Comparison of ENCODE assay signal across 8 cellular contexts in the genomic region with DNA sequence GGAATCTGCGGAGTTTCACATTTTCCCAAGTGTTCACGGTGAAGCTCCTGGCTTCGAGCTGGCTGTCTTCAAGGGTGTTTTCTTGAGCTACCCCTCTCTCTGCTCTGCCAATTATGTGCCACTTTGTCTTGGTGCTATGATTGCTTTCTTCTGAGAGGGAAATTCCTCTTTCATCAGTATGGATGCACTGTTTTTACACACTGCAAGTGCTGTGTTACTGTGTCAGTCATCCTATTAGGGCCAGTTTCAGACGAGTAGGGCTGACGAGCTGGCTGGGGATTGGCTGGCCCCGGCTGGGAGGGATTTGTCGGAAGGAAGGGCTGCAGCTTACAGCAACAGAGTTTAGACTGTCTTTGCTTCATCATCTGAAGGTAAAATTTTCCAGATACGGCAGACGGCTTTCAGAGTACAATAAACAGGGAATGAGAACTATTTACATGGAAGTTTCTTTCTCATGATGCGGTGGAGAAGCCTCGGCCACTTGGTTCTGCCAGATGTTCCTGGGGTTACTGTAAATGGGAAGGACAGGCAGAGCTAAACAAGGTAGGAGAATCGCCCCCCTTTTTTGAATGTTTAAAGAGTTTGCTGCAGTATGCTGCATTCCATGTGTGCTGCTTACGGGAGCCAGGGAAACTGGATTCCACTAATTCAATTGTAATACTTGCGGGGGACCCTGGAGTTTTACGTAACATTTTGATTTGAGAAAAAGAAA. TPM values are rescaled to one million over a fixed set of nuclear protein-coding genes. Genes with fewer than 3 reads are reported as not detected.
DNase-seq lines count a peak whose midpoint lies in the region; ATAC-seq, FAIRE-seq and TF ChIP-seq lines count a peak whose summit lies in the region.

TSS of gene MBNL2 (plus strand) at position 345 of the 712 bp plus-strand sequence. CDS start 53,903 bp downstream, outside the sequence.

- peak within 1 kb of the TSS; percentile 91 for H3K27ac ChIP-seq in right atrium auricular region

- intact Hi-C loops in T-helper 2 cell treated with Interferon-gamma antibody and Interleukin-4, amounts not matched to agents 100 ng/mL and 5 ng/mL, for 36 hours (cut with micrococcal nuclease) = loop anchor here (1.0 to 10.0 kb wide), 7 partner anchors 12 to 1833 kb away; partner anchors contain the start of genes DNAJC3 and STK24

- no peak for TF ChIP-seq CTCF in right atrium auricular region (IDR thresholded peaks at IDR 0.05)

- H3K36me3 ChIP-seq in right atrium auricular region = no peaks in the 10 kb centered on the region

- H3K27me3 ChIP-seq in right atrium auricular region = no peaks in the 10 kb centered on the region

- peak; percentile 21 for TF ChIP-seq POLR2A in GM15510 (IDR thresholded peaks at IDR 0.05; ENCODE audit: borderline replicate concordance, extremely low read depth, insufficient read length)

- H3K4me1 ChIP-seq in right atrium auricular region = peaks cover 0 to 32% of the 10 kb centered on the region in 2 donors

- ATAC-seq in HG02884 (IDR thresholded peaks at IDR 0.05; ENCODE audit: unreplicated experiment) = peak; percentile 96

- peak; percentile 62 for FAIRE-seq in urothelium cell line (lab: Jason Lieb, UNC)

- H3K9me3 ChIP-seq in right atrium auricular region = no peaks in the 10 kb centered on the region

- DNase-seq in NCI-H146 treated with DMSO at 0.1 percent for 48 hours (lab: John Stamatoyannopoulos, UW; ENCODE audit: unreplicated experiment) = peak; percentile 45
- peak; percentile 55 to 99 (median 94) for DNase-seq in anterior cingulate cortex (lab: John Stamatoyannopoulos, UW)
- peak; percentile 96 for DNase-seq in right atrium auricular region (ENCODE audit: low spot score)
- DNase-seq in pulmonary artery endothelial cell (ENCODE audit: low read depth, low spot score) = peak; percentile 96
- peak; percentile 83 for DNase-seq in urothelium cell line (ENCODE audit: low spot score)

- peak within 1 kb of the TSS; percentile 60 to 67 for H3K4me3 ChIP-seq in right atrium auricular region

RNA-seq across cellular contexts. Expression of gene MBNL2, which starts in this region (rescaled TPM):
- total RNA-seq in T-helper 2 cell treated with Interferon-gamma antibody and Interleukin-4, amounts not matched to agents 100 ng/mL and 5 ng/mL, for 36 hours = 15.1 TPM in 2 replicates
- 10 to 100 TPM; 62.0 to 81.6 TPM for total RNA-seq in right atrium auricular region
- total RNA-seq in pulmonary artery endothelial cell = 50.4 and 76.9 TPM in 2 replicates

Comparison
In these comparisons a context has a peak if more than half of its experiments do, and no peak if none do; other contexts are left out.
1. Peak in every context shown above with its lines: DNase-seq, ATAC-seq, H3K4me3 ChIP-seq and H3K27ac ChIP-seq.
2. DNase-seq: peak in every context shown above with its lines; median percentile 96 in right atrium auricular region; 96 in pulmonary artery endothelial cell; 94 in anterior cingulate cortex; 83 in urothelium cell line; 45 in NCI-H146 treated with DMSO at 0.1 percent for 48 hours.